11 cellular contexts compared by ENCODE assay signal in genomic region chr5:68435611-68436010, GRCh38.
DNase-seq lines count a peak whose midpoint lies in the region; ATAC-seq and TF ChIP-seq lines count a peak whose summit lies in the region.
"Had no signal": no experiment of that assay in that cellular context is flagged by ENCODE, and none has a peak within 500 bp of the region (broad histone marks: within the 10 kb centered on the region; RNA-seq: fewer than 3 reads in every experiment).

No MANE protein-coding gene starts in this region.

- H3K36me3 Mint-ChIP-seq in activated CD4-positive, alpha-beta T cell treated with anti-CD3 and anti-CD28 coated beads, Interleukin-2, amount 10 ng/mL, durations not matched to agents 24 days and 14 days (ENCODE audit: low read depth): peaks cover 3% of the 10 kb centered on the region

- 100% methylated on average over 1 of the region's 1 CpG for WGBS in smooth muscle cell (ENCODE audit: low lambda C conversion rate)
- WGBS in prostate gland: 83% methylated on average over 1 of the region's 1 CpG

- peaks cover 56% of the 10 kb centered on the region for H3K4me1 Mint-ChIP-seq in activated CD4-positive, alpha-beta T cell treated with anti-CD3 and anti-CD28 coated beads, Interleukin-2, amount 10 ng/mL, durations not matched to agents 24 days and 14 days

- H3F3A ChIP-seq in smooth muscle cell (ENCODE audit: low read depth): peaks cover 8% of the 10 kb centered on the region

- H3K4me3 Mint-ChIP-seq in activated CD4-positive, alpha-beta T cell treated with anti-CD3 and anti-CD28 coated beads, Interleukin-2, amount 10 ng/mL, durations not matched to agents 24 days and 14 days: no peak overlapping the region

- no peak overlapping the region for H3K4me2 ChIP-seq in smooth muscle cell

- no peak overlapping the region for H3K4me3 ChIP-seq in HL-60 (replicated peaks; ENCODE audit: insufficient read depth, low read length)
- H3K4me3 ChIP-seq in Peyer's patch: no peak overlapping the region
- no peak overlapping the region for H3K4me3 ChIP-seq in smooth muscle cell
- no peak overlapping the region for H3K4me3 ChIP-seq in prostate gland

- peaks cover 33% of the 10 kb centered on the region for H3K27me3 Mint-ChIP-seq in activated CD4-positive, alpha-beta T cell treated with anti-CD3 and anti-CD28 coated beads, Interleukin-2, amount 10 ng/mL, durations not matched to agents 24 days and 14 days

- H3K9me3 ChIP-seq in Peyer's patch: no peaks in the 10 kb centered on the region
- no peaks in the 10 kb centered on the region for H3K9me3 ChIP-seq in smooth muscle cell (replicated peaks; ENCODE audit: low read depth)
- no peaks in the 10 kb centered on the region for H3K9me3 ChIP-seq in prostate gland

- H3K27ac ChIP-seq in HL-60 (replicated peaks) (peak overlapping the region; percentile 62), Peyer's patch (peak overlapping the region in 2 of 4 donors; percentile 78 to 86), smooth muscle cell (ENCODE audit: low read depth) (peak overlapping the region; percentile 97), prostate gland (no peak overlapping the region)

- TF ChIP-seq CTCF in HL-60 (IDR thresholded peaks at IDR 0.05; ENCODE audit: insufficient read depth, low read length) (no peak), Peyer's patch (IDR thresholded peaks at IDR 0.05) (no peak), smooth muscle cell (IDR thresholded peaks at IDR 0.05; ENCODE audit: borderline replicate concordance, insufficient read depth, poor library complexity, severe bottlenecking) (no peak), prostate gland (IDR thresholded peaks at IDR 0.05) (no peak)

- no peak overlapping the region for H3K27ac Mint-ChIP-seq in activated CD4-positive, alpha-beta T cell treated with anti-CD3 and anti-CD28 coated beads, Interleukin-2, amount 10 ng/mL, durations not matched to agents 24 days and 14 days

- H3K79me2 ChIP-seq in smooth muscle cell (ENCODE audit: low read depth): no peaks in the 10 kb centered on the region

- H3K27me3 ChIP-seq in HL-60 (ENCODE audit: insufficient read depth, poor library complexity, severe bottlenecking): no peaks in the 10 kb centered on the region
- no peaks in the 10 kb centered on the region for H3K27me3 ChIP-seq in Peyer's patch
- no peaks in the 10 kb centered on the region for H3K27me3 ChIP-seq in smooth muscle cell (ENCODE audit: low read depth)
- H3K27me3 ChIP-seq in prostate gland (replicated peaks; ENCODE audit: insufficient read depth): no peaks in the 10 kb centered on the region

- no peaks in the 10 kb centered on the region for H3K36me3 ChIP-seq in Peyer's patch
- H3K36me3 ChIP-seq in smooth muscle cell (ENCODE audit: low read depth): no peaks in the 10 kb centered on the region
- no peaks in the 10 kb centered on the region for H3K36me3 ChIP-seq in prostate gland

- H2AFZ ChIP-seq in smooth muscle cell (ENCODE audit: low read depth): no peak overlapping the region

- H3K4me1 ChIP-seq in Peyer's patch: peaks cover 3 to 12% (median 11%) of the 10 kb centered on the region in 4 donors
- H3K4me1 ChIP-seq in smooth muscle cell (ENCODE audit: low read depth): no peaks in the 10 kb centered on the region
- H3K4me1 ChIP-seq in prostate gland (replicated peaks): no peaks in the 10 kb centered on the region

- H3K9me3 Mint-ChIP-seq in activated CD4-positive, alpha-beta T cell treated with anti-CD3 and anti-CD28 coated beads, Interleukin-2, amount 10 ng/mL, durations not matched to agents 24 days and 14 days: peaks cover 6% of the 10 kb centered on the region

- H4K20me1 ChIP-seq in smooth muscle cell (ENCODE audit: low read depth): no peaks in the 10 kb centered on the region

- H3K9ac ChIP-seq in smooth muscle cell (ENCODE audit: low read depth): peak overlapping the region; percentile 82

- peak in 1 of 2 experiments; percentile 54 for DNase-seq in HL-60 (ENCODE audit: low read depth in 1 of 2, low spot score in 1 of 2)
- peak in 2 of 3 donors; percentile 38 to 49 for DNase-seq in Peyer's patch
- peak; percentile 45 for DNase-seq in germinal center (ENCODE audit: low spot score)
- DNase-seq in smooth muscle cell (lab: John Stamatoyannopoulos, UW; ENCODE audit: unreplicated experiment): no peak
- no peak for DNase-seq in NCI-H2196 (lab: John Stamatoyannopoulos, UW; ENCODE audit: unreplicated experiment)
- DNase-seq in activated CD4-positive, alpha-beta T cell treated with anti-CD3 and anti-CD28 coated beads, Interleukin-2, amount 10 ng/mL, durations not matched to agents 24 days and 14 days: no peak
- DNase-seq in prostate gland (ENCODE audit: low spot score): no peak
- DNase-seq: activated CD8-positive, alpha-beta memory T cell treated with anti-CD3 and anti-CD28 coated beads, Interleukin-2, amount 50 U/mL, for 4 hours; effector CD4-positive, alpha-beta T cell; NCI-H1092 had no signal

- TF ChIP-seq POLR2A in Peyer's patch (IDR thresholded peaks at IDR 0.05) (no peak), prostate gland (IDR thresholded peaks at IDR 0.05) (no peak)

- no peak for ATAC-seq in HG02678 (IDR thresholded peaks at IDR 0.05; ENCODE audit: unreplicated experiment)

- intact Hi-C loops in activated CD4-positive, alpha-beta T cell treated with anti-CD3 and anti-CD28 coated beads, Interleukin-2, amount 10 ng/mL, durations not matched to agents 24 days and 14 days (cut with micrococcal nuclease): no loop called here
- intact Hi-C loops in prostate gland (cut with DNase I): no loop called here

Comparison
In these comparisons a context has a peak if more than half of its experiments do, and no peak if none do; other contexts are left out.
1. DNase-seq: peak in Peyer's patch (2 of 3) and germinal center (single experiment); none in smooth muscle cell (single experiment), NCI-H2196 (single experiment), activated CD4-positive, alpha-beta T cell treated with anti-CD3 and anti-CD28 coated beads, Interleukin-2, amount 10 ng/mL, durations not matched to agents 24 days and 14 days (single experiment) and prostate gland (single experiment).
2. H3K27ac ChIP-seq: peak in HL-60 (single experiment) and smooth muscle cell (single experiment); none in prostate gland (0 of 2).